Comparison of ENCODE assay signal across 8 cellular contexts in the genomic region with DNA sequence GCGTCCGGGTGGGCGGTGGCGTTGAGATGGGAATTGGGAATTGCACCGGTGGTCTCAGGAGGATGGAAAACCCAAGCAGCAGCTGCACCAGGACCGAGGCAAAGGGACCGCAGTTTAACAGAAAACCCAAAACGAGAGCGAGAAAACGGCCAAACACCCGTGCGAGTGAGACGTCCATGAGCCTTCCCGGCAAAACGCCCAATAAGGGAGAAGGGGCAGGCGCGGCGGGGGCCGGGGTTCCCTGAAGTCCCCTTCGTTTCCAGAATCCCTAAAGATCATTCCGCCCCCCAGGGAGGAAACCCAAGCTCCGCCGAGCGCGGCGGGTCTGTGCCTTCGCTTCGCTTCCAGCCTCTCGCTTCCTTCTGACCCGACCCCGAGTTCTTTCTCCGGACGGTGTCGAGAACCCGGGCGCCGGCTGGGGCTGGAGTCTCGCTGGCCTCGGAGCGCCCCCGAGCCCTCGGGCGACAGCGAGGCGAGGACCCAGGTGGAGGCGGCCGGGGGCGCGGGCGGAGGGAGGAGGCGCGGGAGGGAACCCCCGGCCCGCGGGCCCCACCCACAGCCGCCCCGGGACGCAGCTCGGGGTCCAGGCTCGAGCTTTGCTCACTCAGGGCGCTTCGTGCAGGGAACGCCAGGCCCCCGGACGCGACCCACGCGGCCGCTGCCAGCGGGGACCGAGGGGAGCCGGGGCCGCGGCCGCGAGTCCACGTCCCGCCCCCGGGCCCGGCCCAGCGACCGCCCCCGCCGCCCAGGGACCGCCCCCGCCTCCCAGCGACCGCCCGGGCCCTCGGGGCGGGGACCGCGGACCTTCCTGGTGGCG. TPM values are rescaled to one million over a fixed set of nuclear protein-coding genes. Genes with fewer than 3 reads are reported as not detected.
DNase-seq lines count a peak whose midpoint lies in the region; ATAC-seq and TF ChIP-seq lines count a peak whose summit lies in the region.

Gene PGGHG, plus strand, starts transcription at position 799 of the 817 bp plus-strand sequence. CDS start 691 bp downstream, outside the sequence.

- peak within 1 kb of the TSS; percentile 98 for H3K27ac Mint-ChIP-seq in activated T-helper 1 cell treated with anti-CD3 and anti-CD28 coated beads, Interleukin-12 subunit alpha, Interleukin-12 subunit beta, Interleukin-2, Interleukin-4 antibody, amounts not matched to agents 30 ng/mL and 10 ng/mL and 1 ng/mL, durations not matched to agents 14 hours and 24 hours and 36 hours
- H3K27ac Mint-ChIP-seq in neural progenitor cell = no peak within 1 kb of the TSS

- in situ Hi-C loops in G401 (cut with HindIII; ENCODE audit: low sequenced_read_pairs) = no loop called here

- peaks cover 17% of the 10 kb centered on the region for H3K27me3 ChIP-seq in NT2/D1 (ENCODE audit: insufficient read depth, insufficient read length)
- peaks cover 21% of the 10 kb centered on the region for H3K27me3 ChIP-seq in neural progenitor cell

- H3F3A ChIP-seq in neural progenitor cell (ENCODE audit: low read depth) = no peaks in the 10 kb centered on the region

- peak within 1 kb of the TSS; percentile 94 for H3K4me2 ChIP-seq in neural progenitor cell

- no peak for DNase-seq in G401 (ENCODE audit: low spot score)
- no peak for DNase-seq in HFF-Myc (ENCODE audit: extremely low read depth, low read depth)
- no peak for DNase-seq in NT2/D1 (ENCODE audit: low read depth, low spot score)
- DNase-seq in activated T-helper 1 cell treated with anti-CD3 and anti-CD28 coated beads, Interleukin-12 subunit alpha, Interleukin-12 subunit beta, Interleukin-2, Interleukin-4 antibody, amounts not matched to agents 30 ng/mL and 10 ng/mL and 1 ng/mL, durations not matched to agents 14 hours and 24 hours and 36 hours (ENCODE audit: low spot score) = peak; percentile 68
- DNase-seq in foreskin fibroblast = peak; percentile 45 to 78
- peak; percentile 74 for DNase-seq in neural progenitor cell (ENCODE audit: low spot score)
- DNase-seq in NCI-H2107 (lab: John Stamatoyannopoulos, UW) = no peak

- H3K36me3 ChIP-seq in NT2/D1 (ENCODE audit: insufficient read depth, insufficient read length, low read length) = peaks cover 31% of the 10 kb centered on the region
- H3K36me3 ChIP-seq in neural progenitor cell = no peaks in the 10 kb centered on the region

- H3K36me3 Mint-ChIP-seq in activated T-helper 1 cell treated with anti-CD3 and anti-CD28 coated beads, Interleukin-12 subunit alpha, Interleukin-12 subunit beta, Interleukin-2, Interleukin-4 antibody, amounts not matched to agents 30 ng/mL and 10 ng/mL and 1 ng/mL, durations not matched to agents 14 hours and 24 hours and 36 hours (ENCODE audit: low read depth) = peaks cover 15% of the 10 kb centered on the region
- H3K36me3 Mint-ChIP-seq in neural progenitor cell = no peaks in the 10 kb centered on the region

- H3K79me2 ChIP-seq in neural progenitor cell (ENCODE audit: low read depth) = no peaks in the 10 kb centered on the region

- H3K9ac ChIP-seq in NT2/D1 (ENCODE audit: insufficient read length, low read depth) (peak within 1 kb of the TSS; percentile 90), neural progenitor cell (peak within 1 kb of the TSS; percentile 20)

- H3K4me3 ChIP-seq in HFF-Myc (replicated peaks; ENCODE audit: low read depth, low read length) (peak within 1 kb of the TSS; percentile 48), NT2/D1 (ENCODE audit: insufficient read length, low read depth) (peak within 1 kb of the TSS; percentile 59), foreskin fibroblast (ENCODE audit: low read depth in 1 of 2, low read length in 2 of 2) (peak within 1 kb of the TSS; percentile 52 to 56), neural progenitor cell (peak within 1 kb of the TSS; percentile 81)

- H3K4me1 ChIP-seq in NT2/D1 (ENCODE audit: insufficient read depth, insufficient read length) (peaks cover 29% of the 10 kb centered on the region), neural progenitor cell (peaks cover 17% of the 10 kb centered on the region)

- TF ChIP-seq CTCF in HFF-Myc (IDR thresholded peaks at IDR 0.05; ENCODE audit: low read depth, low read length, missing control alignments) (no peak), foreskin fibroblast (IDR thresholded peaks at IDR 0.05; ENCODE audit: low read depth, low read length) (no peak), neural progenitor cell (IDR thresholded peaks at IDR 0.05) (no peak)

- peaks cover 37% of the 10 kb centered on the region for H3K4me1 Mint-ChIP-seq in activated T-helper 1 cell treated with anti-CD3 and anti-CD28 coated beads, Interleukin-12 subunit alpha, Interleukin-12 subunit beta, Interleukin-2, Interleukin-4 antibody, amounts not matched to agents 30 ng/mL and 10 ng/mL and 1 ng/mL, durations not matched to agents 14 hours and 24 hours and 36 hours (ENCODE audit: low read depth)
- peaks cover 18% of the 10 kb centered on the region for H3K4me1 Mint-ChIP-seq in neural progenitor cell

- intact Hi-C loops in activated T-helper 1 cell treated with anti-CD3 and anti-CD28 coated beads, Interleukin-12 subunit alpha, Interleukin-12 subunit beta, Interleukin-2, Interleukin-4 antibody, amounts not matched to agents 30 ng/mL and 10 ng/mL and 1 ng/mL, durations not matched to agents 14 hours and 24 hours and 36 hours (cut with micrococcal nuclease) = loop anchor here (2.0 to 5.0 kb wide), 5 partner anchors 20 to 69 kb away; partner anchors contain the start of genes PSMD13 and SIRT3

- no peaks in the 10 kb centered on the region for H4K20me1 ChIP-seq in neural progenitor cell (ENCODE audit: low read depth)

- ATAC-seq in HG03457 (IDR thresholded peaks at IDR 0.05; ENCODE audit: unreplicated experiment) = no peak

- peak within 1 kb of the TSS; percentile 81 for H2AFZ ChIP-seq in neural progenitor cell (replicated peaks)

- no peak within 1 kb of the TSS for H3K27ac ChIP-seq in neural progenitor cell

- peaks cover 6% of the 10 kb centered on the region for H3K27me3 Mint-ChIP-seq in activated T-helper 1 cell treated with anti-CD3 and anti-CD28 coated beads, Interleukin-12 subunit alpha, Interleukin-12 subunit beta, Interleukin-2, Interleukin-4 antibody, amounts not matched to agents 30 ng/mL and 10 ng/mL and 1 ng/mL, durations not matched to agents 14 hours and 24 hours and 36 hours (ENCODE audit: insufficient read depth)
- H3K27me3 Mint-ChIP-seq in neural progenitor cell (ENCODE audit: insufficient read depth, low read depth) = peaks cover 15% of the 10 kb centered on the region

- no peaks in the 10 kb centered on the region for H3K9me3 ChIP-seq in NT2/D1 (ENCODE audit: insufficient read depth, low read length)
- no peaks in the 10 kb centered on the region for H3K9me3 ChIP-seq in neural progenitor cell (ENCODE audit: low read depth)

- no peaks in the 10 kb centered on the region for H3K9me3 Mint-ChIP-seq in activated T-helper 1 cell treated with anti-CD3 and anti-CD28 coated beads, Interleukin-12 subunit alpha, Interleukin-12 subunit beta, Interleukin-2, Interleukin-4 antibody, amounts not matched to agents 30 ng/mL and 10 ng/mL and 1 ng/mL, durations not matched to agents 14 hours and 24 hours and 36 hours
- peaks cover 2% of the 10 kb centered on the region for H3K9me3 Mint-ChIP-seq in neural progenitor cell

- peak within 1 kb of the TSS; percentile 95 for H3K4me3 Mint-ChIP-seq in activated T-helper 1 cell treated with anti-CD3 and anti-CD28 coated beads, Interleukin-12 subunit alpha, Interleukin-12 subunit beta, Interleukin-2, Interleukin-4 antibody, amounts not matched to agents 30 ng/mL and 10 ng/mL and 1 ng/mL, durations not matched to agents 14 hours and 24 hours and 36 hours
- H3K4me3 Mint-ChIP-seq in neural progenitor cell = peak within 1 kb of the TSS; percentile 87

RNA-seq across cellular contexts. Expression of gene PGGHG, which starts in this region (rescaled TPM):
- total RNA-seq in G401 (2014; rRNA removed; shearing (Covaris generic)) = 18.8 and 20.4 TPM in 2 replicates
- total RNA-seq in activated T-helper 1 cell treated with anti-CD3 and anti-CD28 coated beads, Interleukin-12 subunit alpha, Interleukin-12 subunit beta, Interleukin-2, Interleukin-4 antibody, amounts not matched to agents 30 ng/mL and 10 ng/mL and 1 ng/mL, durations not matched to agents 14 hours and 24 hours and 36 hours = 164 and 167 TPM in 2 replicates
- total RNA-seq in neural progenitor cell (ENCODE audit: low replicate concordance) = 20.5 and 44.4 TPM in 2 replicates

Comparison
In these comparisons a context has a peak if more than half of its experiments do, and no peak if none do; other contexts are left out.
1. DNase-seq: peak in activated T-helper 1 cell treated with anti-CD3 and anti-CD28 coated beads, Interleukin-12 subunit alpha, Interleukin-12 subunit beta, Interleukin-2, Interleukin-4 antibody, amounts not matched to agents 30 ng/mL and 10 ng/mL and 1 ng/mL, durations not matched to agents 14 hours and 24 hours and 36 hours (single experiment), foreskin fibroblast (2 of 2) and neural progenitor cell (single experiment); none in G401 (single experiment), HFF-Myc (single experiment), NT2/D1 (single experiment) and NCI-H2107 (single experiment).
2. Peak in every context shown above with its lines, with median percentiles within 50 percentile points of each other: H3K4me3 ChIP-seq.